1 cellular context compared by ENCODE assay signal in the genomic region with DNA sequence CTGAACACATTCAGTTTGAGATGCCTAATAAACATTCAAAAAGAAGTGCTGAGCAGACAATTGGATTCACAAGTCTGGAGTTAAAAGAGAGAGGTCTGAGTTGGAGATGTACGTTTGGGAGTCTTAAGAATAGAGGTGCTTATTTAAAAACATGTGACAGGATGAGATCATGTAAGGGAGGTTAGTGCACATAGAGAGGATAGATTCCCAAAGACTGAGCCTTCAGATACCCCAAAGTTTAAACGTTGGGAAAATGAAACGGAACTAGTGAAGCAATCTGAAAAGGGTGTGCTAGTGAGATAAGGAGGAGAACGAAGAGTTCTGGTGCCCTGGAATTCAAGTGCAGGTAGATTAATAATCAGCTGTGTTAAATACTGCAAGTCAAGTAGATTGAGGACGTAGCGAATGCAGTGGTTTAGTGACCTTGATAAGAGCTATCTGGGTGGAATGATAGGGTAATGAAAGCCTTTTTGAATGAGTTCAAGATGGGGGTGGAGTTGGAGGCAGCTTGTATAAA.
TF ChIP-seq lines count a peak whose summit lies in the region.

No MANE protein-coding gene starts in this region.

TF ChIP-seq in HepG2, 621 proteins besides CTCF, POLR2A, EP300 and RAD21 (continued from another document):
- TF ChIP-seq YEATS2 (CRISPR knock-in tag; IDR thresholded peaks at IDR 0.05; ENCODE audit: borderline replicate concordance), result no peak
- TF ChIP-seq, protein P1, sequence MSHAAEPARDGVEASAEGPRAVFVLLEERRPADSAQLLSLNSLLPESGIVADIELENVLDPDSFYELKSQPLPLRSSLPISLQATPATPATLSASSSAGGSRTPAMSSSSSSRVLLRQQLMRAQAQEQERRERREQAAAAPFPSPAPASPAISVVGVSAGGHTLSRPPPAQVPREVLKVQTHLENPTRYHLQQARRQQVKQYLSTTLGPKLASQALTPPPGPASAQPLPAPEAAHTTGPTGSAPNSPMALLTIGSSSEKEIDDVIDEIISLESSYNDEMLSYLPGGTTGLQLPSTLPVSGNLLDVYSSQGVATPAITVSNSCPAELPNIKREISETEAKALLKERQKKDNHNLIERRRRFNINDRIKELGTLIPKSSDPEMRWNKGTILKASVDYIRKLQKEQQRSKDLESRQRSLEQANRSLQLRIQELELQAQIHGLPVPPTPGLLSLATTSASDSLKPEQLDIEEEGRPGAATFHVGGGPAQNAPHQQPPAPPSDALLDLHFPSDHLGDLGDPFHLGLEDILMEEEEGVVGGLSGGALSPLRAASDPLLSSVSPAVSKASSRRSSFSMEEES (CRISPR knock-in tag; IDR thresholded peaks at IDR 0.05), result no peak
- TF ChIP-seq, protein P2, sequence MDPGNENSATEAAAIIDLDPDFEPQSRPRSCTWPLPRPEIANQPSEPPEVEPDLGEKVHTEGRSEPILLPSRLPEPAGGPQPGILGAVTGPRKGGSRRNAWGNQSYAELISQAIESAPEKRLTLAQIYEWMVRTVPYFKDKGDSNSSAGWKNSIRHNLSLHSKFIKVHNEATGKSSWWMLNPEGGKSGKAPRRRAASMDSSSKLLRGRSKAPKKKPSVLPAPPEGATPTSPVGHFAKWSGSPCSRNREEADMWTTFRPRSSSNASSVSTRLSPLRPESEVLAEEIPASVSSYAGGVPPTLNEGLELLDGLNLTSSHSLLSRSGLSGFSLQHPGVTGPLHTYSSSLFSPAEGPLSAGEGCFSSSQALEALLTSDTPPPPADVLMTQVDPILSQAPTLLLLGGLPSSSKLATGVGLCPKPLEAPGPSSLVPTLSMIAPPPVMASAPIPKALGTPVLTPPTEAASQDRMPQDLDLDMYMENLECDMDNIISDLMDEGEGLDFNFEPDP (CRISPR knock-in tag; conservative IDR thresholded peaks at IDR 0.05), result 0 out of 2 replicates have a peak, but pooled peaks have one; percentile 20
- TF ChIP-seq MYNN (CRISPR knock-in tag; IDR thresholded peaks at IDR 0.05; ENCODE audit: low read depth), result no peak
